ENCODE assay signal across 10 cellular contexts in genomic region chr9:37730840-37731239, GRCh38. TPM values are rescaled to one million over a fixed set of nuclear protein-coding genes. Genes with fewer than 3 reads are reported as not detected.
DNase-seq lines count a peak whose midpoint lies in the region; ATAC-seq, FAIRE-seq and TF ChIP-seq lines count a peak whose summit lies in the region.
"Had no signal": no experiment of that assay in that cellular context is flagged by ENCODE, and none has a peak within 500 bp of the region (broad histone marks: within the 10 kb centered on the region; RNA-seq: fewer than 3 reads in every experiment).

No MANE protein-coding gene starts in this region.

- no peak overlapping the region for H2BK12ac ChIP-seq in H1 (ENCODE audit: low read depth, low read length)

- no peak overlapping the region for H2BK120ac ChIP-seq in H1 (replicated peaks; ENCODE audit: low read depth, low read length)

- H4K91ac ChIP-seq in H1 (replicated peaks; ENCODE audit: insufficient read length, low read length), result no peak overlapping the region

- H3F3A ChIP-seq in PC-3 (ENCODE audit: low read length, unreplicated experiment) (no peaks in the 10 kb centered on the region), neural progenitor cell (ENCODE audit: low read depth) (no peaks in the 10 kb centered on the region)

- no peak overlapping the region for H4K8ac ChIP-seq in H1 (ENCODE audit: extremely low read depth, insufficient read depth, low read length)

- H2BK15ac ChIP-seq in H1 (ENCODE audit: low read length), result no peak overlapping the region

- CTCF ChIA-PET in PC-3 (lab: Charles Lee), result no interaction called here
- CTCF ChIA-PET in H1 (lab: Charles Lee; ENCODE audit: partially characterized antibody), result no interaction called here

- no TSS peak for BruUV-seq in PC-3 (replicated peaks; lab: Mats Ljungman, UMichigan)

- H3K4me1 ChIP-seq in PC-3 (ENCODE audit: insufficient read depth, low read length) (peaks cover 11% of the 10 kb centered on the region; the same call in 1 of the 2 replicates), H1 (replicated peaks in 1 of 4; ENCODE audit: control insufficient read depth in 3 of 4, insufficient read depth in 4 of 4, low read length in 3 of 4) (peaks cover 0 to 14% (median 3%) of the 10 kb centered on the region in 4 experiments; a peak in 4 of 7 replicates), neural progenitor cell (peaks cover 8% of the 10 kb centered on the region)

- no peak overlapping the region for H3K4me3 ChIP-seq in PC-3 (ENCODE audit: low read length)
- peak overlapping the region in 1 of 4 experiments; percentile 2; a peak in 1 of 8 replicates for H3K4me3 ChIP-seq in H1 (ENCODE audit: extremely low read depth in 1 of 4, insufficient read depth in 2 of 4, low read depth in 3 of 4, low read length in 4 of 4)
- H3K4me3 ChIP-seq in neural progenitor cell, result no peak overlapping the region

- no peaks in the 10 kb centered on the region for H3K9me2 ChIP-seq in PC-3 (replicated peaks; ENCODE audit: low read length)

- no peak overlapping the region for H3K9ac ChIP-seq in PC-3 (ENCODE audit: low read length)
- H3K9ac ChIP-seq in H1 (replicated peaks in 1 of 4; ENCODE audit: extremely low read depth in 1 of 4, low read depth in 3 of 4, low read length in 3 of 4), result no peak overlapping the region
- no peak overlapping the region for H3K9ac ChIP-seq in neural progenitor cell

- peak; percentile 32 for ATAC-seq in PC-3
- no peak for ATAC-seq in activated T-helper 17 cell treated with anti-CD3 and anti-CD28 coated beads, Interleukin-2, amount 50 U/mL, for 72 hours (replicated peaks)
- no peak for ATAC-seq in HG02588 (IDR thresholded peaks at IDR 0.05; ENCODE audit: unreplicated experiment)

- H3K4ac ChIP-seq in H1 (replicated peaks; ENCODE audit: insufficient read length, low read depth, low read length), result no peak overlapping the region

- no peak overlapping the region for H2BK20ac ChIP-seq in H1 (ENCODE audit: low read length)

- no peak for TF ChIP-seq CTCF in PC-3 (conservative IDR thresholded peaks at IDR 0.05; ENCODE audit: low read depth, low read length)
- TF ChIP-seq CTCF in H1 (IDR thresholded peaks at IDR 0.05; ENCODE audit: control extremely low read depth in 1 of 3, insufficient read depth in 1 of 3, low read depth in 1 of 3, low read length in 3 of 3), result no peak
- no peak for TF ChIP-seq CTCF in neural progenitor cell (IDR thresholded peaks at IDR 0.05)

- H3K79me1 ChIP-seq in H1 (ENCODE audit: low read depth, low read length), result no peaks in the 10 kb centered on the region

- H3K9me3 ChIP-seq in PC-3 (ENCODE audit: low read length) (no peaks in the 10 kb centered on the region), H1 (ENCODE audit: insufficient read depth in 2 of 2, low read depth in 1 of 2, low read length in 1 of 2) (no peaks in the 10 kb centered on the region), neural progenitor cell (ENCODE audit: low read depth) (no peaks in the 10 kb centered on the region)

- POLR2A ChIA-PET in PC-3 (lab: Charles Lee; ENCODE audit: unreplicated experiment) (no interaction called here), H1 (lab: Charles Lee; ENCODE audit: partially characterized antibody) (no interaction called here)

- H3K27me3 ChIP-seq in PC-3 (ENCODE audit: low read length), result no peaks in the 10 kb centered on the region
- H3K27me3 ChIP-seq in H1 (replicated peaks in 1 of 4; ENCODE audit: control insufficient read depth in 3 of 4, extremely low read depth in 1 of 4, insufficient read depth in 3 of 4, low read length in 3 of 4), result no peaks in the 10 kb centered on the region
- H3K27me3 ChIP-seq in neural progenitor cell, result peaks cover 51% of the 10 kb centered on the region

- peaks cover 15% of the 10 kb centered on the region for H3K4me1 Mint-ChIP-seq in neural progenitor cell
- no peaks in the 10 kb centered on the region for H3K4me1 Mint-ChIP-seq in activated T-helper 17 cell treated with anti-CD3 and anti-CD28 coated beads, Interleukin-2, amount 50 U/mL, for 72 hours
- H3K4me1 Mint-ChIP-seq: CD4-positive, CD25-positive, alpha-beta regulatory T cell had no signal

- no peak for FAIRE-seq in H1 (lab: Jason Lieb, UNC)

- no peak overlapping the region for H2AK5ac ChIP-seq in H1 (ENCODE audit: low read depth, low read length)

- no peak overlapping the region for H3K27ac Mint-ChIP-seq in neural progenitor cell
- H3K27ac Mint-ChIP-seq in activated T-helper 17 cell treated with anti-CD3 and anti-CD28 coated beads, Interleukin-2, amount 50 U/mL, for 72 hours, result no peak overlapping the region
- H3K27ac Mint-ChIP-seq: CD4-positive, CD25-positive, alpha-beta regulatory T cell had no signal

- H3K36me3 ChIP-seq in PC-3 (ENCODE audit: low read depth, low read length), result no peaks in the 10 kb centered on the region
- no peaks in the 10 kb centered on the region for H3K36me3 ChIP-seq in H1 (ENCODE audit: control insufficient read depth in 2 of 4, insufficient read depth in 4 of 4, low read length in 3 of 4)
- no peaks in the 10 kb centered on the region for H3K36me3 ChIP-seq in neural progenitor cell

- H3K27ac ChIP-seq in PC-3 (ENCODE audit: low read length), result no peak overlapping the region
- no peak overlapping the region for H3K27ac ChIP-seq in H1 (ENCODE audit: low read depth, low read length)
- H3K27ac ChIP-seq in neural progenitor cell, result no peak overlapping the region
- H3K27ac ChIP-seq: 22Rv1 had no signal

- no peak for TF ChIP-seq RAD21 in H1 (IDR thresholded peaks at IDR 0.05 in 1 of 2, conservative IDR thresholded peaks at IDR 0.05 in 1 of 2; ENCODE audit: low read depth in 2 of 2, low read length in 2 of 2)

- H3K23me2 ChIP-seq in H1 (ENCODE audit: low read depth, low read length), result 0 out of 2 replicates have a peak, but pooled peaks cover 1% of the 10 kb centered on the region

- intact Hi-C loops in PC-3 (cut with micrococcal nuclease), result no loop called here

- H3K56ac ChIP-seq in H1 (replicated peaks; ENCODE audit: insufficient read length, low read depth, low read length), result no peak overlapping the region

- no peak overlapping the region for H2AFZ ChIP-seq in PC-3 (ENCODE audit: low read length)
- H2AFZ ChIP-seq in H1 (ENCODE audit: low read length), result peak overlapping the region; percentile 97; the same call in 1 of the 2 replicates
- H2AFZ ChIP-seq in neural progenitor cell (replicated peaks), result no peak overlapping the region

- no peak overlapping the region for H2BK5ac ChIP-seq in H1 (ENCODE audit: low read depth, low read length)

- H4K5ac ChIP-seq in H1 (ENCODE audit: insufficient read length, low read depth, low read length), result no peak overlapping the region

- WGBS in H1 (ENCODE audit: extremely low coverage in 1 of 2, insufficient coverage in 1 of 2, insufficient read length in 1 of 2, insufficient replicate concordance in 2 of 2, low coverage in 1 of 2, low lambda C conversion rate in 2 of 2, missing lambda C conversion rate in 1 of 2), 2 experiments, result 45% methylated on average over 5 of the region's 5 CpGs; no CpG with 5 or more reads in 1 of the 2 experiments

- H3K9me3 Mint-ChIP-seq in neural progenitor cell, result no peaks in the 10 kb centered on the region
- H3K9me3 Mint-ChIP-seq in activated T-helper 17 cell treated with anti-CD3 and anti-CD28 coated beads, Interleukin-2, amount 50 U/mL, for 72 hours, result no peaks in the 10 kb centered on the region

- H3K79me2 ChIP-seq in PC-3 (ENCODE audit: low read length) (no peaks in the 10 kb centered on the region), H1 (ENCODE audit: control insufficient read depth in 1 of 2, insufficient read depth in 2 of 2, low read length in 2 of 2) (no peaks in the 10 kb centered on the region), neural progenitor cell (ENCODE audit: low read depth) (no peaks in the 10 kb centered on the region)

- H3K27me3 Mint-ChIP-seq in neural progenitor cell (ENCODE audit: insufficient read depth, low read depth), result peaks cover 3% of the 10 kb centered on the region
- peaks cover 9% of the 10 kb centered on the region for H3K27me3 Mint-ChIP-seq in activated T-helper 17 cell treated with anti-CD3 and anti-CD28 coated beads, Interleukin-2, amount 50 U/mL, for 72 hours

- H4K20me1 ChIP-seq in PC-3 (ENCODE audit: low read length) (no peaks in the 10 kb centered on the region), H1 (replicated peaks in 1 of 2; ENCODE audit: control insufficient read depth in 1 of 2, insufficient read depth in 2 of 2, low read length in 2 of 2) (no peaks in the 10 kb centered on the region), neural progenitor cell (ENCODE audit: low read depth) (no peaks in the 10 kb centered on the region)

- H3K23ac ChIP-seq in H1 (ENCODE audit: insufficient read length), result no peak overlapping the region

- no peak overlapping the region for H3K4me3 Mint-ChIP-seq in neural progenitor cell
- no peak overlapping the region for H3K4me3 Mint-ChIP-seq in activated T-helper 17 cell treated with anti-CD3 and anti-CD28 coated beads, Interleukin-2, amount 50 U/mL, for 72 hours
- H3K4me3 Mint-ChIP-seq: CD4-positive, CD25-positive, alpha-beta regulatory T cell had no signal

- H3K36me3 Mint-ChIP-seq in neural progenitor cell, result no peaks in the 10 kb centered on the region
- H3K36me3 Mint-ChIP-seq in activated T-helper 17 cell treated with anti-CD3 and anti-CD28 coated beads, Interleukin-2, amount 50 U/mL, for 72 hours (ENCODE audit: low read depth), result no peaks in the 10 kb centered on the region
- H3K36me3 Mint-ChIP-seq: CD4-positive, CD25-positive, alpha-beta regulatory T cell had no signal

- no peak overlapping the region for H3K14ac ChIP-seq in H1 (ENCODE audit: insufficient read length)

- peak; percentile 22 for DNase-seq in NCI-H146 (lab: John Stamatoyannopoulos, UW)
- no peak for DNase-seq in NCI-H146 treated with DMSO at 0.1 percent for 48 hours (lab: John Stamatoyannopoulos, UW; ENCODE audit: unreplicated experiment)
- no peak for DNase-seq in PC-3
- no peak for DNase-seq in H1 (ENCODE audit: low read depth in 1 of 2, low spot score in 2 of 2)
- DNase-seq in neural progenitor cell (ENCODE audit: low spot score), result peak; percentile 47
- DNase-seq in DMS 273 treated with DMSO at 0.1 percent for 48 hours (lab: John Stamatoyannopoulos, UW), result no peak
- DNase-seq: CD4-positive, CD25-positive, alpha-beta regulatory T cell had no signal

- H3K18ac ChIP-seq in H1 (ENCODE audit: extremely low read depth, low read length), result no peak overlapping the region

- TF ChIP-seq EP300 in H1 (IDR thresholded peaks at IDR 0.05; ENCODE audit: borderline replicate concordance in 1 of 2, low read depth in 2 of 2, low read length in 2 of 2), result no peak

- no peak overlapping the region for H3K4me2 ChIP-seq in PC-3 (ENCODE audit: low read length)
- peak overlapping the region; percentile 31 to 46; a peak in 2 of 4 replicates for H3K4me2 ChIP-seq in H1 (ENCODE audit: insufficient read depth in 1 of 2, low read depth in 2 of 2, low read length in 2 of 2)
- H3K4me2 ChIP-seq in neural progenitor cell, result peak overlapping the region; percentile 33

- no peak for TF ChIP-seq POLR2A in H1 (IDR thresholded peaks at IDR 0.05; ENCODE audit: control extremely low read depth in 1 of 2, low read depth in 2 of 2, low read length in 2 of 2)

RNA-seq across cellular contexts. Expression of gene TRMT10B, which starts 22.8 kb away (rescaled TPM):
- total RNA-seq in PC-3 (2014; rRNA removed), result 1.1 and 3.4 TPM in 2 replicates
- total RNA-seq in H1 (2021; fragmentation: NEBNext Ultra II Directional; extraction: Animal tissue kit (Norgen Biotek cat#: 25700)), result 4.5 and 6.2 TPM in 2 replicates
- 2.0 and 2.4 TPM in 2 replicates for polyA plus RNA-seq in H1 (2011; rRNA removed)
- polyA plus RNA-seq in H1 (2011; cell fraction: cytosol; rRNA removed), result 3.5 TPM
- 3.2 TPM for polyA plus RNA-seq in H1 (2011; cell fraction: nucleus; rRNA removed)
- polyA plus RNA-seq in H1 (2012, experiment 1 of 2), result 6.0 to 7.1 TPM (median 6.3 TPM) in 4 replicates
- 0.59 TPM for polyA plus RNA-seq in H1 (2012, experiment 2 of 2)
- 5.4 TPM for polyA plus RNA-seq in H1 (2013, experiment 1 of 2)
- polyA plus RNA-seq in H1 (2013, experiment 2 of 2), result 5.0 TPM
- polyA minus RNA-seq in H1 (2011; rRNA and poly(A)+ RNA removed), result 2.2 TPM in 2 replicates
- 1.2 TPM for polyA minus RNA-seq in H1 (2011; cell fraction: cytosol; rRNA and poly(A)+ RNA removed)
- polyA minus RNA-seq in H1 (2011; cell fraction: nucleus; rRNA and poly(A)+ RNA removed), result 6.1 TPM
- total RNA-seq in neural progenitor cell (ENCODE audit: low replicate concordance), result 5.4 and 6.5 TPM in 2 replicates
- total RNA-seq in activated T-helper 17 cell treated with anti-CD3 and anti-CD28 coated beads, Interleukin-2, amount 50 U/mL, for 72 hours, result 10 to 100 TPM in 1 of 2 donors, 1 to 10 TPM in 1; 9.9 to 13.1 TPM

RNA-seq across cellular contexts. Expression of gene EXOSC3, which starts 54.0 kb away (rescaled TPM):
- 98.3 and 125 TPM in 2 replicates for total RNA-seq in PC-3 (2014; rRNA removed)
- total RNA-seq in H1 (2021; fragmentation: NEBNext Ultra II Directional; extraction: Animal tissue kit (Norgen Biotek cat#: 25700)), result 73.4 and 77.4 TPM in 2 replicates
- 43.5 and 46.7 TPM in 2 replicates for polyA plus RNA-seq in H1 (2011; rRNA removed)
- 59.4 TPM for polyA plus RNA-seq in H1 (2011; cell fraction: cytosol; rRNA removed)
- 31.5 TPM for polyA plus RNA-seq in H1 (2011; cell fraction: nucleus; rRNA removed)
- polyA plus RNA-seq in H1 (2012, experiment 1 of 2), result 55.6 to 74.9 TPM (median 63.5 TPM) in 4 replicates
- 12.2 TPM for polyA plus RNA-seq in H1 (2012, experiment 2 of 2)
- polyA plus RNA-seq in H1 (2013, experiment 1 of 2), result 30.9 TPM
- polyA plus RNA-seq in H1 (2013, experiment 2 of 2), result 33.4 TPM
- polyA minus RNA-seq in H1 (2011; rRNA and poly(A)+ RNA removed), result 23.1 and 43.7 TPM in 2 replicates
- 34.3 TPM for polyA minus RNA-seq in H1 (2011; cell fraction: cytosol; rRNA and poly(A)+ RNA removed)
- polyA minus RNA-seq in H1 (2011; cell fraction: nucleus; rRNA and poly(A)+ RNA removed), result 74.5 TPM
- 61.5 and 85.2 TPM in 2 replicates for total RNA-seq in neural progenitor cell (ENCODE audit: low replicate concordance)
- 10 to 100 TPM; 57.9 to 98.4 TPM for total RNA-seq in activated T-helper 17 cell treated with anti-CD3 and anti-CD28 coated beads, Interleukin-2, amount 50 U/mL, for 72 hours

Comparison
In these comparisons a context has a peak if more than half of its experiments do, and no peak if none do; other contexts are left out.
1. DNase-seq: peak in NCI-H146 (single experiment) and neural progenitor cell (single experiment); none in NCI-H146 treated with DMSO at 0.1 percent for 48 hours (single experiment), PC-3 (single experiment), H1 (0 of 2) and DMS 273 treated with DMSO at 0.1 percent for 48 hours (single experiment).